9 cellular contexts compared by ENCODE assay signal in the genomic region with DNA sequence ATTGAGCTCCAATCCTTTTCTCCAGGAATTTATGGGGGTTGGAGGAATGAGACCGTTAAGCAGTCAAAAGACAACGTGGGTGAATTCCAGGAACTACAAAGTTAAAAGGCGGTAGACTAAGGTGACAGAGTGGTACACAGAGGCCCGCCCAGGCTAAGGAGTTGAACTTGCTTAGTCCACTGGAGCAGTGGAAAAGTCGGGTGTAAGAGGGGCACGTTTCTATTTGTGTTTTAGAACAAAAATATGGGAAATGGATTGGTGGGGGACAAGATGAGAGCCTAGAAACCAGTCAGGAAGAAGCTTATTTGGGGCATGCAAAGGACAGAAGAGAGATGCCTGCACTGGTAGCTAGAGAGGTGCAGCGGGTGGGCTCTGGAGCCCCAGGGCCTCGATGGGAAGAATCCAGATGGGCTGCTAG. TPM values are rescaled to one million over a fixed set of nuclear protein-coding genes. Genes with fewer than 3 reads are reported as not detected.
DNase-seq lines count a peak whose midpoint lies in the region; ATAC-seq and TF ChIP-seq lines count a peak whose summit lies in the region.
"Had no signal": no experiment of that assay in that cellular context is flagged by ENCODE, and none has a peak within 500 bp of the region (broad histone marks: within the 10 kb centered on the region; RNA-seq: fewer than 3 reads in every experiment).

No MANE protein-coding gene starts in this region.

- H3K27ac Mint-ChIP-seq in activated naive CD8-positive, alpha-beta T cell treated with anti-CD3 and anti-CD28 coated beads, Interleukin-2, amount 10 ng/mL, durations not matched to agents 7 days and 5 days: no peak overlapping the region

- no peak for TF ChIP-seq CTCF in BE2C (IDR thresholded peaks at IDR 0.05; ENCODE audit: low read depth, low read length)

- H3K4me1 Mint-ChIP-seq in activated naive CD8-positive, alpha-beta T cell treated with anti-CD3 and anti-CD28 coated beads, Interleukin-2, amount 10 ng/mL, durations not matched to agents 7 days and 5 days: peaks cover 18% of the 10 kb centered on the region

- H3K4me1 ChIP-seq in BE2C: no peaks in the 10 kb centered on the region
- peaks cover 0 to 9% of the 10 kb centered on the region in 2 donors for H3K4me1 ChIP-seq in muscle layer of duodenum (ENCODE audit: control insufficient read depth in 1 of 2, insufficient read depth in 2 of 2, low read length in 2 of 2)

- peak overlapping the region; percentile 68 for H3K4me3 Mint-ChIP-seq in activated naive CD8-positive, alpha-beta T cell treated with anti-CD3 and anti-CD28 coated beads, Interleukin-2, amount 10 ng/mL, durations not matched to agents 7 days and 5 days

- POLR2A ChIA-PET in activated naive CD8-positive, alpha-beta T cell treated with anti-CD3 and anti-CD28 coated beads, Interleukin-2, amount 10 ng/mL, durations not matched to agents 7 days and 5 days (lab: Charles Lee): interaction anchor here (0.5 to 2.8 kb wide), 4 partner anchors 8 to 247 kb away, joined by 3 to 25 read pairs (median 8); a partner anchor contains a TSS

- peak overlapping the region; percentile 99 for H3K4me3 ChIP-seq in BE2C (ENCODE audit: low read depth, low read length)
- H3K4me3 ChIP-seq in muscle layer of duodenum (ENCODE audit: low read depth in 1 of 2, low read length in 2 of 2): peak overlapping the region; percentile 74 to 100

- peaks cover 25% of the 10 kb centered on the region for H3K27me3 Mint-ChIP-seq in activated naive CD8-positive, alpha-beta T cell treated with anti-CD3 and anti-CD28 coated beads, Interleukin-2, amount 10 ng/mL, durations not matched to agents 7 days and 5 days

- peaks cover 4% of the 10 kb centered on the region for H3K36me3 Mint-ChIP-seq in activated naive CD8-positive, alpha-beta T cell treated with anti-CD3 and anti-CD28 coated beads, Interleukin-2, amount 10 ng/mL, durations not matched to agents 7 days and 5 days

- H3K9me3 ChIP-seq in BE2C (no peaks in the 10 kb centered on the region), muscle layer of duodenum (ENCODE audit: control insufficient read depth in 1 of 2, low read length in 2 of 2) (no peaks in the 10 kb centered on the region)

- no peak overlapping the region for H3K27ac ChIP-seq in muscle layer of duodenum (ENCODE audit: low read length)

- H3K36me3 ChIP-seq in BE2C: peaks cover 4% of the 10 kb centered on the region; the same call in 1 of the 2 replicates
- H3K36me3 ChIP-seq in muscle layer of duodenum (ENCODE audit: control insufficient read depth in 1 of 2, insufficient read depth in 2 of 2, low read length in 2 of 2): no peaks in the 10 kb centered on the region

- no peak for ATAC-seq in activated naive CD8-positive, alpha-beta T cell treated with anti-CD3 and anti-CD28 coated beads, Interleukin-2, amount 10 ng/mL, durations not matched to agents 7 days and 5 days (ENCODE audit: low read depth)
- no peak for ATAC-seq in GM21423 (IDR thresholded peaks at IDR 0.05; ENCODE audit: unreplicated experiment)

- peaks cover 1% of the 10 kb centered on the region for H3K9me3 Mint-ChIP-seq in activated naive CD8-positive, alpha-beta T cell treated with anti-CD3 and anti-CD28 coated beads, Interleukin-2, amount 10 ng/mL, durations not matched to agents 7 days and 5 days

- H3K27me3 ChIP-seq in BE2C (0 out of 2 replicates have a peak, but pooled peaks cover 3% of the 10 kb centered on the region), muscle layer of duodenum (ENCODE audit: low read depth, low read length) (no peaks in the 10 kb centered on the region)

- DNase-seq in BE2C: no peak
- DNase-seq in HT-29 (ENCODE audit: low spot score): peak; percentile 38
- DNase-seq in activated naive CD8-positive, alpha-beta T cell treated with anti-CD3 and anti-CD28 coated beads, Interleukin-2, amount 10 ng/mL, durations not matched to agents 7 days and 5 days: no peak
- DNase-seq in NCI-H748 (lab: John Stamatoyannopoulos, UW; ENCODE audit: unreplicated experiment): no peak
- no peak for DNase-seq in activated gamma-delta T cell (lab: John Stamatoyannopoulos, UW)
- DNase-seq in NCI-H510A (lab: John Stamatoyannopoulos, UW): no peak
- DNase-seq: T1000 had no signal

RNA-seq across cellular contexts. Expression of a gene that starts 1.2 kb away (rescaled TPM):
- polyA plus RNA-seq in BE2C (2012; ENCODE audit: insufficient read depth, insufficient read length, low read depth): 3.1 TPM
- total RNA-seq in HT-29 (2014; rRNA removed; shearing (Covaris generic)): 5.5 and 7.5 TPM in 2 replicates
- 10 to 100 TPM; 11.0 to 11.1 TPM for total RNA-seq in activated naive CD8-positive, alpha-beta T cell treated with anti-CD3 and anti-CD28 coated beads, Interleukin-2, amount 10 ng/mL, durations not matched to agents 7 days and 5 days
